In the genomic region with DNA sequence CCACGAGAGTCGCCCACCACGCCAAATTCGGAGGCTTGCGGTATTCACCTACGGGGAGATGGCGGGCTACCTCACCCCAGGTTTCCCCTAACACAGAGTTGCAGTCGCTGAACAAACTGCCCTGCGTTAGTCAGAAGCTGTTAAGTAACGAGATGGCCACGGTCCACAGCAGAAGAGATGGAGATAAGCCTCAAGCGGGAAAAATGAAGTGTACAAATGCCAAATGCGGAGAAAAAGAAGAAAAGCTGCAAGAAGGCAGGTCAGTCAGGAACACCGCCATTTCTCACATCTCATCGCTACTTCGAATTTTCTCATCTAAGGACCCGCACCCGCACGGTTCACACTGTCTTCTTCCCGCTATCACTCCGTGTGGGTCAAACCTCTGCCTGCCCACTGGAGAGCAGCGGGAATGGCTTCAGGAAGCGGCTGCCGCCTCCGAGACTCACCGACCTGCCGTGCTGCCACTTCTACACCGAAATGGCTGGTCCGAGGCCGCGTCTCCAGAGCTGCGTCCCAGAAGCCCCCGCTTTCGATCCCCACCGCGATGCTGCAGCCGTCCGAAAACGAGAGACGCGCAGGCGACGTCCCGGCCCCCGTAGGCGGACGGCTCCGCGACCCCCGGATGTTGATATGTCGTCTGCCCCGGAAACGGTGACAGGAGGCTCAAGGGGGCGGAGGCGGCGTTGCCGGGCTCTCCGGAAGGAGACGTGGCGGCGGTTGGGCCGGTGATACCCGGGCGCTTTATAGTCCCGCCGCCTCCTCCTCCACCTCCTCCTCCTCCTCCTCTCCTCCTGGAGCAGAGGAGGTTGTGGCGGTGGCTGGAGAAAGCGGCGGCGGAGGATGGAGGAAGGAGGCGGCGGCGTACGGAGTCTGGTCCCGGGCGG, we compare ENCODE assay signal across 8 cellular contexts. TPM values are rescaled to one million over a fixed set of nuclear protein-coding genes. Genes with fewer than 3 reads are reported as not detected.
DNase-seq lines count a peak whose midpoint lies in the region; ATAC-seq lines count a peak whose summit lies in the region.

A gene with protein sequence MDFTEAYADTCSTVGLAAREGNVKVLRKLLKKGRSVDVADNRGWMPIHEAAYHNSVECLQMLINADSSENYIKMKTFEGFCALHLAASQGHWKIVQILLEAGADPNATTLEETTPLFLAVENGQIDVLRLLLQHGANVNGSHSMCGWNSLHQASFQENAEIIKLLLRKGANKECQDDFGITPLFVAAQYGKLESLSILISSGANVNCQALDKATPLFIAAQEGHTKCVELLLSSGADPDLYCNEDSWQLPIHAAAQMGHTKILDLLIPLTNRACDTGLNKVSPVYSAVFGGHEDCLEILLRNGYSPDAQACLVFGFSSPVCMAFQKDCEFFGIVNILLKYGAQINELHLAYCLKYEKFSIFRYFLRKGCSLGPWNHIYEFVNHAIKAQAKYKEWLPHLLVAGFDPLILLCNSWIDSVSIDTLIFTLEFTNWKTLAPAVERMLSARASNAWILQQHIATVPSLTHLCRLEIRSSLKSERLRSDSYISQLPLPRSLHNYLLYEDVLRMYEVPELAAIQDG (minus strand): TSS at position 583 of the 884 bp plus-strand sequence. CDS start 21,381 bp downstream, outside the sequence.
A gene with protein sequence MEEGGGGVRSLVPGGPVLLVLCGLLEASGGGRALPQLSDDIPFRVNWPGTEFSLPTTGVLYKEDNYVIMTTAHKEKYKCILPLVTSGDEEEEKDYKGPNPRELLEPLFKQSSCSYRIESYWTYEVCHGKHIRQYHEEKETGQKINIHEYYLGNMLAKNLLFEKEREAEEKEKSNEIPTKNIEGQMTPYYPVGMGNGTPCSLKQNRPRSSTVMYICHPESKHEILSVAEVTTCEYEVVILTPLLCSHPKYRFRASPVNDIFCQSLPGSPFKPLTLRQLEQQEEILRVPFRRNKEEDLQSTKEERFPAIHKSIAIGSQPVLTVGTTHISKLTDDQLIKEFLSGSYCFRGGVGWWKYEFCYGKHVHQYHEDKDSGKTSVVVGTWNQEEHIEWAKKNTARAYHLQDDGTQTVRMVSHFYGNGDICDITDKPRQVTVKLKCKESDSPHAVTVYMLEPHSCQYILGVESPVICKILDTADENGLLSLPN (plus strand): TSS at position 674 of the 884 bp plus-strand sequence. CDS start 167 bp downstream, at position 841.

- peak within 1 kb of the TSS; percentile 91 to 99 (median 97) for H3K27ac Mint-ChIP-seq in CD8-positive, alpha-beta memory T cell

- peak within 1 kb of the TSS; percentile 86 for H3K27ac ChIP-seq in CD8-positive, alpha-beta memory T cell (ENCODE audit: low read depth, low read length)
- peak within 1 kb of the TSS; percentile 81 for H3K27ac ChIP-seq in effector memory CD4-positive, alpha-beta T cell (ENCODE audit: insufficient read depth, low read length, poor library complexity, severe bottlenecking)

- no peaks in the 10 kb centered on the region for H3K27me3 Mint-ChIP-seq in CD8-positive, alpha-beta memory T cell

- ATAC-seq in GM19468 (IDR thresholded peaks at IDR 0.05; ENCODE audit: extremely low read depth, unreplicated experiment), result peak; percentile 97

- peak; percentile 85 to 92 (median 90) for DNase-seq in CD8-positive, alpha-beta memory T cell
- DNase-seq in HS-27A (ENCODE audit: low read depth) (peak; percentile 71), medulla oblongata (ENCODE audit: extremely low spot score) (peak; percentile 90)
- peak; percentile 85 for DNase-seq in NK-92 treated with Interleukin-12 subunit alpha and Interleukin-12 subunit beta, amount 100 ng/mL, for 24 hours (lab: John Stamatoyannopoulos, UW)
- DNase-seq in effector memory CD4-positive, alpha-beta T cell, result peak; percentile 83 to 84 (median 84)
- DNase-seq in stimulated activated CD8-positive, alpha-beta memory T cell treated with anti-CD3 and anti-CD28 coated beads, Interleukin-12 subunit alpha, Interleukin-12 subunit beta, amount 100 ng/mL, for 1 hour (ENCODE audit: low read depth), result peak; percentile 71

- peaks cover 41% of the 10 kb centered on the region for H3K4me1 ChIP-seq in CD8-positive, alpha-beta memory T cell (ENCODE audit: insufficient read depth, low read length)
- H3K4me1 ChIP-seq in effector memory CD4-positive, alpha-beta T cell (ENCODE audit: control insufficient read depth, insufficient read depth, low read length, poor library complexity, severe bottlenecking), result peaks cover 13% of the 10 kb centered on the region

- POLR2A ChIA-PET in CD8-positive, alpha-beta memory T cell (lab: Charles Lee), result interaction anchor here (0.8 to 3.0 kb wide), 2 partner anchors 19 to 377 kb away, joined by 3 to 17 read pairs; a partner anchor contains a TSS
- POLR2A ChIA-PET in activated CD8-positive, alpha-beta memory T cell treated with anti-CD3 and anti-CD28 coated beads for 36 hours (lab: Charles Lee), result interaction anchor here (0.8 to 3.3 kb wide), 3 partner anchors 19 to 772 kb away, joined by 3 to 35 read pairs (median 3); a partner anchor contains a TSS

- H3K9me3 ChIP-seq in CD8-positive, alpha-beta memory T cell (ENCODE audit: low read length), result no peaks in the 10 kb centered on the region
- H3K9me3 ChIP-seq in effector memory CD4-positive, alpha-beta T cell (ENCODE audit: control insufficient read depth, low read length), result no peaks in the 10 kb centered on the region

- peaks cover 59 to 76% (median 68%) of the 10 kb centered on the region in 3 donors for H3K4me1 Mint-ChIP-seq in CD8-positive, alpha-beta memory T cell

- peaks cover 0 to 31% (median 0%) of the 10 kb centered on the region in 3 donors for H3K36me3 Mint-ChIP-seq in CD8-positive, alpha-beta memory T cell

- H3K4me3 ChIP-seq in CD8-positive, alpha-beta memory T cell (ENCODE audit: low read length), result peak within 1 kb of the TSS; percentile 80
- peak within 1 kb of the TSS; percentile 91 for H3K4me3 ChIP-seq in effector memory CD4-positive, alpha-beta T cell (ENCODE audit: insufficient read depth, low read depth, low read length, poor library complexity, severe bottlenecking)

- no peaks in the 10 kb centered on the region for H3K9me3 Mint-ChIP-seq in CD8-positive, alpha-beta memory T cell

- no peaks in the 10 kb centered on the region for H3K27me3 ChIP-seq in CD8-positive, alpha-beta memory T cell (ENCODE audit: insufficient read depth, low read length, poor library complexity, severe bottlenecking)
- H3K27me3 ChIP-seq in effector memory CD4-positive, alpha-beta T cell (replicated peaks; ENCODE audit: control insufficient read depth, insufficient read depth, low read length, poor library complexity, severe bottlenecking), result no peaks in the 10 kb centered on the region

- no peaks in the 10 kb centered on the region for H3K36me3 ChIP-seq in CD8-positive, alpha-beta memory T cell (ENCODE audit: insufficient read depth, low read length)
- H3K36me3 ChIP-seq in effector memory CD4-positive, alpha-beta T cell (ENCODE audit: control insufficient read depth, insufficient read depth, low read length), result peaks cover 5% of the 10 kb centered on the region

- H3K4me3 Mint-ChIP-seq in CD8-positive, alpha-beta memory T cell, result peak within 1 kb of the TSS; percentile 93 to 99 (median 96)

- CTCF ChIA-PET in CD8-positive, alpha-beta memory T cell (lab: Charles Lee), result interaction anchor here (2.4 kb wide), 1 partner anchor 18 kb away, joined by 4 read pairs; no protein-coding TSS in a partner anchor
- CTCF ChIA-PET in activated CD8-positive, alpha-beta memory T cell treated with anti-CD3 and anti-CD28 coated beads for 36 hours (lab: Charles Lee), result interaction anchor here (1.0 kb wide), 1 partner anchor 15 kb away, joined by 3 read pairs; no protein-coding TSS in a partner anchor

RNA-seq across cellular contexts. Expression of the first gene that starts in this region (rescaled TPM):
- 10 to 100 TPM; 17.8 to 24.4 TPM for total RNA-seq in CD8-positive, alpha-beta memory T cell
- polyA plus RNA-seq in CD8-positive, alpha-beta memory T cell, result 18.0 TPM
- total RNA-seq in activated CD8-positive, alpha-beta memory T cell treated with anti-CD3 and anti-CD28 coated beads for 36 hours, result 10 to 100 TPM; 19.1 to 19.5 TPM

RNA-seq across cellular contexts. Expression of the second gene that starts in this region (rescaled TPM):
- 10 to 100 TPM; 25.4 to 26.4 TPM for total RNA-seq in CD8-positive, alpha-beta memory T cell
- polyA plus RNA-seq in CD8-positive, alpha-beta memory T cell, result 43.9 TPM
- total RNA-seq in activated CD8-positive, alpha-beta memory T cell treated with anti-CD3 and anti-CD28 coated beads for 36 hours, result 10 to 100 TPM; 25.2 to 26.0 TPM

Comparison
In these comparisons a context has a peak if more than half of its experiments do, and no peak if none do; other contexts are left out.
1. Peak in every context shown above with its lines: DNase-seq, ATAC-seq, H3K4me3 ChIP-seq and H3K27ac ChIP-seq.